30 cellular contexts compared by ENCODE assay signal in genomic region chr1:38656741-38657140, GRCh38.
"Had no signal": no experiment of that assay in that cellular context is flagged by ENCODE, and none has a peak within 500 bp of the region (broad histone marks: within the 10 kb centered on the region; RNA-seq: fewer than 3 reads in every experiment).

No MANE protein-coding gene starts in this region.

- H3K27me3 ChIP-seq: ovary, vagina had no signal

- H3K27ac Mint-ChIP-seq: activated CD4-positive, alpha-beta memory T cell treated with anti-CD3 and anti-CD28 coated beads, Interleukin-2, amount 10 ng/mL, durations not matched to agents 7 days and 5 days; activated CD4-positive, alpha-beta T cell treated with anti-CD3 and anti-CD28 coated beads, Interleukin-2, amount 10 ng/mL, durations not matched to agents 7 days and 5 days; activated naive CD4-positive, alpha-beta T cell treated with anti-CD3 and anti-CD28 coated beads, Interleukin-2, amount 50 U/mL, for 72 hours; activated T-helper 2 cell treated with anti-CD3 and anti-CD28 coated beads, Interferon-gamma antibody, Interleukin-2, Interleukin-4, amounts not matched to agents 10 μg/mL and 5 μg/mL and 100 μg/mL, durations not matched to agents 14 hours and 24 hours and 36 hours; natural killer cell treated with Interleukin-12 subunit alpha and Interleukin-12 subunit beta and Interleukin-15 and Interleukin-18, amount 100 ng/mL, for 72 hours; stimulated activated memory B cell treated with anti-CD40 and anti-IgM and Interleukin-4, amounts not matched to agents 10 μg/mL and 1 μg/mL and 100 μg/mL, for 72 hours; stimulated activated naive CD8-positive, alpha-beta T cell treated with anti-CD3 and anti-CD28 coated beads, Interleukin-15, amount 100 ng/mL, for 72 hours; T-helper 17 cell; type B pancreatic cell; WTC11 had no signal

- H3K36me3 Mint-ChIP-seq: activated naive CD4-positive, alpha-beta T cell treated with anti-CD3 and anti-CD28 coated beads, Interleukin-2, amount 50 U/mL, for 72 hours; natural killer cell treated with Interleukin-12 subunit alpha and Interleukin-12 subunit beta and Interleukin-15 and Interleukin-18, amount 100 ng/mL, for 72 hours; stimulated activated memory B cell treated with anti-CD40 and anti-IgM and Interleukin-4, amounts not matched to agents 10 μg/mL and 1 μg/mL and 100 μg/mL, for 72 hours; type B pancreatic cell had no signal

- ATAC-seq: activated naive CD4-positive, alpha-beta T cell treated with anti-CD3 and anti-CD28 coated beads, Interleukin-2, amount 50 U/mL, for 72 hours; left lung; lower lobe of right lung; natural killer cell treated with Interleukin-12 subunit alpha and Interleukin-12 subunit beta and Interleukin-15 and Interleukin-18, amount 100 ng/mL, for 72 hours; stimulated activated memory B cell treated with anti-CD40 and anti-IgM and Interleukin-4, amounts not matched to agents 10 μg/mL and 1 μg/mL and 100 μg/mL, for 72 hours; stimulated activated naive CD8-positive, alpha-beta T cell treated with anti-CD3 and anti-CD28 coated beads, Interleukin-15, amount 100 ng/mL, for 72 hours; T-helper 17 cell; WTC11 had no signal

- H3K9me3 Mint-ChIP-seq: activated CD4-positive, alpha-beta T cell treated with anti-CD3 and anti-CD28 coated beads, Interleukin-2, amount 10 ng/mL, durations not matched to agents 7 days and 5 days; activated T-helper 2 cell treated with anti-CD3 and anti-CD28 coated beads, Interferon-gamma antibody, Interleukin-2, Interleukin-4, amounts not matched to agents 10 μg/mL and 5 μg/mL and 100 μg/mL, durations not matched to agents 14 hours and 24 hours and 36 hours; central memory CD8-positive, alpha-beta T cell; type B pancreatic cell had no signal

- H3K27ac ChIP-seq: epithelial cell of prostate, esophagus squamous epithelium, left lung, lower lobe of right lung, ovary, prostate gland, vagina had no signal

- H3K9me3 ChIP-seq: lower lobe of right lung, ovary, prostate gland, vagina had no signal

- DNase-seq: activated CD4-positive, alpha-beta memory T cell treated with anti-CD3 and anti-CD28 coated beads, Interleukin-2, amount 10 ng/mL, durations not matched to agents 7 days and 5 days; activated CD4-positive, alpha-beta T cell treated with anti-CD3 and anti-CD28 coated beads for 1 hour; activated CD4-positive, alpha-beta T cell treated with anti-CD3 and anti-CD28 coated beads, Interleukin-2, amount 10 ng/mL, durations not matched to agents 7 days and 5 days; activated T-cell treated with anti-CD3 and anti-CD28 coated beads, Interleukin-2, amount 50 U/mL, for 48 hours; effector CD8-positive, alpha-beta T cell; esophagus squamous epithelium; foreskin melanocyte; kidney glomerular epithelial cell; left lung; lower lobe of right lung; mesendoderm; ovary; stimulated activated CD4-positive, alpha-beta T cell treated with anti-CD3 and anti-CD28 coated beads, Interleukin-1b, Interleukin-23, amount 100 ng/mL, for 48 hours; stimulated activated CD4-positive, alpha-beta T cell treated with anti-CD3 and anti-CD28 coated beads, Interleukin-4, amount 100 ng/mL, for 4 hours; stimulated activated CD8-positive, alpha-beta memory T cell treated with anti-CD3 and anti-CD28 coated beads, Interleukin-4, amount 100 ng/mL, for 48 hours; stimulated activated naive CD8-positive, alpha-beta T cell treated with anti-CD3 and anti-CD28 coated beads, Interleukin-15, amount 100 ng/mL, for 72 hours; substantia nigra; T-helper 17 cell; T1000 had no signal

- H3K4me1 ChIP-seq: esophagus squamous epithelium, left lung, lower lobe of right lung, prostate gland, vagina had no signal

- H3K36me3 ChIP-seq: esophagus squamous epithelium, left lung, lower lobe of right lung, ovary, prostate gland, vagina had no signal

- H3K4me3 ChIP-seq: esophagus squamous epithelium, left lung, lower lobe of right lung, ovary, prostate gland, smooth muscle cell, vagina had no signal

- H3K4me2 ChIP-seq: smooth muscle cell had no signal

- H3K4me3 Mint-ChIP-seq: activated CD4-positive, alpha-beta memory T cell treated with anti-CD3 and anti-CD28 coated beads, Interleukin-2, amount 10 ng/mL, durations not matched to agents 7 days and 5 days; activated CD4-positive, alpha-beta T cell treated with anti-CD3 and anti-CD28 coated beads, Interleukin-2, amount 10 ng/mL, durations not matched to agents 7 days and 5 days; central memory CD8-positive, alpha-beta T cell; natural killer cell treated with Interleukin-12 subunit alpha and Interleukin-12 subunit beta and Interleukin-15 and Interleukin-18, amount 100 ng/mL, for 72 hours; stimulated activated memory B cell treated with anti-CD40 and anti-IgM and Interleukin-4, amounts not matched to agents 10 μg/mL and 1 μg/mL and 100 μg/mL, for 72 hours; stimulated activated naive CD8-positive, alpha-beta T cell treated with anti-CD3 and anti-CD28 coated beads, Interleukin-15, amount 100 ng/mL, for 72 hours; T-helper 17 cell; type B pancreatic cell; WTC11 had no signal

- H3K4me1 Mint-ChIP-seq: activated CD4-positive, alpha-beta memory T cell treated with anti-CD3 and anti-CD28 coated beads, Interleukin-2, amount 10 ng/mL, durations not matched to agents 7 days and 5 days; activated CD4-positive, alpha-beta T cell treated with anti-CD3 and anti-CD28 coated beads, Interleukin-2, amount 10 ng/mL, durations not matched to agents 7 days and 5 days; central memory CD8-positive, alpha-beta T cell; stimulated activated memory B cell treated with anti-CD40 and anti-IgM and Interleukin-4, amounts not matched to agents 10 μg/mL and 1 μg/mL and 100 μg/mL, for 72 hours; stimulated activated naive CD8-positive, alpha-beta T cell treated with anti-CD3 and anti-CD28 coated beads, Interleukin-15, amount 100 ng/mL, for 72 hours had no signal
